In the genomic region with DNA sequence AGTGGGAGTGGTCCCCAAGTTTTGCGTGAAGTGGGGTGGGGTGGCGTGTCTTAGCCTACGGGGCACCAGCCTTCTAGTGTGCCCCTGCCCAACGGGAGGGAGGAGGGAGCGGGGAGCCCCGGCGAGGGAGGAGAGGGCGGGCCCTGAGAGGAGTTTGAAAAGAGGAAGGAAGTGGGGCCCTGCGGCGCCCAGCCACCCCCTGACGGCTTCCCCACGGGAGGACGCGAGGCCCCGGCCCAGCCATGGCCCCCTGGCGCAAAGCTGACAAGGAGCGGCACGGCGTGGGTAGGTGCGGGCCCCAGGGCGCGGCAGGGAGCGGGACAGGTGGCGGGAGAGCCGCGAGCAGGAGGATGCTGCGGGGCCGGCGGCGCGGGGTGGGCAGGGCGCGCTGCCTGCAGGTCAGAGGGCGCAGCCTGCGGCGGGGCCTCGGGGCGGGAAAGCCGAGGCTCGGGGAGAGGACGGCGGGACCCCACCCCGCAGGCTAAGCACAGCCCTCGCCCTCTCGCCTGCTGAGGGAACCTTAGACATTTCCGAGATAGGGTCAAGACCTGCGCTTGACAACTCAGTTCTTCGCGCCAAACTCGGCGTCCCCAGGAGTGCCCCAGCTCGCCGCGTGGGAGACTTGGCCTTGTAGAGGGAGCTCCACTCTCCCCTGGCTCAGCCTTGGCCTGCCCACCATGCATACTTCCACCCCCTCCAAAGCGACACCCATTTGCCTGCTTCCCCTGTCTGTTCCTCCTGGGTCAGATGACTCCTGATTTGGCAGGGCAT, we compare ENCODE assay signal across 8 cellular contexts. TPM values are rescaled to one million over a fixed set of nuclear protein-coding genes. Genes with fewer than 3 reads are reported as not detected.
DNase-seq lines count a peak whose midpoint lies in the region; ATAC-seq and TF ChIP-seq lines count a peak whose summit lies in the region.

Gene DOCK2, plus strand, starts transcription at position 191 of the 771 bp plus-strand sequence. Its CDS starts 52 bp downstream, at position 243.

- no peak within 1 kb of the TSS; the same call in 1 of the 2 replicates for H3K14ac ChIP-seq in H9 (ENCODE audit: insufficient read depth, low read length)

- H3K27me3 ChIP-seq in H9 (ENCODE audit: insufficient read depth, low read length) (no peaks in the 10 kb centered on the region), PC-9 (ENCODE audit: insufficient read depth, low read depth) (no peaks in the 10 kb centered on the region)

- no peaks in the 10 kb centered on the region for H3K9me2 ChIP-seq in PC-9 (ENCODE audit: insufficient read depth)

- H2AFZ ChIP-seq in H9 (ENCODE audit: low read length) (no peak within 1 kb of the TSS), PC-9 (no peak within 1 kb of the TSS)

- H3K18ac ChIP-seq in H9 (ENCODE audit: insufficient read length, low read depth, low read length), result no peak within 1 kb of the TSS

- H3K4me1 Mint-ChIP-seq in H9, result peaks cover 18 to 27% of the 10 kb centered on the region in 2 experiments

- H2BK12ac ChIP-seq in H9 (ENCODE audit: insufficient read length, low read depth, low read length), result no peak within 1 kb of the TSS

- no peak within 1 kb of the TSS for H2AK5ac ChIP-seq in H9 (ENCODE audit: insufficient read length, low read length)

- H3K36me3 ChIP-seq in PC-9 (ENCODE audit: low read depth), result no peaks in the 10 kb centered on the region

- BruUV-seq in PC-9 (replicated peaks; lab: Mats Ljungman, UMichigan), result no TSS peak

- TF ChIP-seq CTCF in GM10266 (IDR thresholded peaks at IDR 0.05; ENCODE audit: control insufficient read depth, insufficient read depth, low read depth, missing control alignments) (no peak), H9 (conservative IDR thresholded peaks at IDR 0.05) (no peak), PC-9 (conservative IDR thresholded peaks at IDR 0.05) (no peak)

- no peak within 1 kb of the TSS for H4K91ac ChIP-seq in H9 (ENCODE audit: insufficient read length, low read depth, low read length)

- H3K4me3 Mint-ChIP-seq in H9, result peak within 1 kb of the TSS; percentile 74 to 86

- WGBS in H9 (ENCODE audit: extremely low coverage, insufficient read length, low lambda C conversion rate), result no CpG with 5 or more reads among the region's 55 CpGs

- CTCF ChIA-PET in PC-9 (lab: Charles Lee), result no interaction called here

- DNase-seq in GM10266 (ENCODE audit: extremely low spot score), result peak; percentile 85
- DNase-seq in H9, result peak; percentile 50
- DNase-seq in NOMO-1 treated with DMSO at 0.1 percent for 48 hours (lab: John Stamatoyannopoulos, UW; ENCODE audit: unreplicated experiment), result peak; percentile 91
- DNase-seq in activated T-helper 1 cell treated with anti-CD3 and anti-CD28 coated beads, Interleukin-2, amount 50 U/mL, for 16 hours (ENCODE audit: low read depth in 1 of 2, low spot score in 1 of 2), result peak; percentile 32 to 44
- DNase-seq in left cardiac atrium, result peak; percentile 63
- no peak for DNase-seq in PC-9
- DNase-seq in inferior parietal cortex (ENCODE audit: extremely low spot score), result no peak

- H4K5ac ChIP-seq in H9 (ENCODE audit: insufficient read length, low read depth, low read length), result no peak within 1 kb of the TSS

- no peak within 1 kb of the TSS for H2BK5ac ChIP-seq in H9 (ENCODE audit: insufficient read length, low read length)

- H3K9me3 ChIP-seq in H9 (ENCODE audit: control insufficient read depth, low read depth, low read length) (no peaks in the 10 kb centered on the region), PC-9 (ENCODE audit: insufficient read depth, low read depth) (no peaks in the 10 kb centered on the region)

- ATAC-seq in left cardiac atrium, result peak; percentile 85 to 89

- H3K4me2 ChIP-seq in H9 (ENCODE audit: insufficient read depth, insufficient read length, low read length), result peak within 1 kb of the TSS; percentile 49
- no peak within 1 kb of the TSS for H3K4me2 ChIP-seq in PC-9

- no peaks in the 10 kb centered on the region for H3F3A ChIP-seq in PC-9 (ENCODE audit: insufficient read depth, low read depth)

- peaks cover 12 to 13% of the 10 kb centered on the region in 2 experiments; a peak in 4 of 5 replicates for H3K9me3 Mint-ChIP-seq in H9

- peak within 1 kb of the TSS; percentile 70 for H3K9ac ChIP-seq in H9 (ENCODE audit: extremely low read depth, insufficient read length, low read length)

- H3K4me1 ChIP-seq in H9 (ENCODE audit: insufficient read depth, low read length), result no peaks in the 10 kb centered on the region; the same call in 1 of the 2 replicates
- peaks cover 11% of the 10 kb centered on the region; the same call in 1 of the 2 replicates for H3K4me1 ChIP-seq in PC-9 (replicated peaks; ENCODE audit: insufficient read depth)

- no peak within 1 kb of the TSS for H3K4ac ChIP-seq in H9 (ENCODE audit: low read depth, low read length)

- H3K27ac Mint-ChIP-seq in H9, result no peak within 1 kb of the TSS; a peak in 1 of 7 replicates

- H4K20me1 ChIP-seq in H9 (ENCODE audit: control insufficient read depth, insufficient read depth, insufficient read length) (no peaks in the 10 kb centered on the region), PC-9 (ENCODE audit: insufficient read depth) (no peaks in the 10 kb centered on the region)

- POLR2A ChIA-PET in PC-9 (lab: Charles Lee; ENCODE audit: unreplicated experiment), result no interaction called here

- H2BK15ac ChIP-seq in H9 (ENCODE audit: low read depth, low read length), result no peak within 1 kb of the TSS

- H3K79me2 ChIP-seq in H9 (ENCODE audit: insufficient read depth, low read length) (no peaks in the 10 kb centered on the region), PC-9 (ENCODE audit: low read depth) (no peaks in the 10 kb centered on the region)

- peaks cover 1 to 12% (median 10%) of the 10 kb centered on the region in 3 experiments; a peak in 5 of 7 replicates for H3K36me3 Mint-ChIP-seq in H9 (ENCODE audit: insufficient read depth in 1 of 3, low read depth in 3 of 3)

- H2BK120ac ChIP-seq in H9 (ENCODE audit: low read depth, low read length, poor library complexity, severe bottlenecking), result no peak within 1 kb of the TSS

- intact Hi-C loops in left cardiac atrium (cut with DNase I), result no loop called here
- intact Hi-C loops in PC-9 (cut with micrococcal nuclease; ENCODE audit: unreplicated experiment), result no loop called here

- H2BK20ac ChIP-seq in H9 (ENCODE audit: low read depth, low read length, poor library complexity, severe bottlenecking), result no peak within 1 kb of the TSS

- peaks cover 6% of the 10 kb centered on the region for H3K23me2 ChIP-seq in H9 (ENCODE audit: insufficient read length, low read depth, low read length, poor library complexity, severe bottlenecking)

- no peak within 1 kb of the TSS for H3K56ac ChIP-seq in H9 (ENCODE audit: insufficient read length, low read depth, low read length)

- H3K27ac ChIP-seq in H9 (ENCODE audit: insufficient read length, low read depth, low read length) (no peak within 1 kb of the TSS), skin epidermis (peak within 1 kb of the TSS; percentile 17 to 95 (median 80)), PC-9 (no peak within 1 kb of the TSS)

- H3K23ac ChIP-seq in H9 (ENCODE audit: insufficient read length, low read depth, low read length), result no peak within 1 kb of the TSS

- H3T11ph ChIP-seq in H9 (ENCODE audit: low read length), result no peak within 1 kb of the TSS

- H3K4me3 ChIP-seq in skin epidermis (peak within 1 kb of the TSS; percentile 34 to 54 (median 46)), PC-9 (no peak within 1 kb of the TSS)

- H3K79me1 ChIP-seq in H9 (ENCODE audit: insufficient read depth, low read depth, low read length, poor library complexity, severe bottlenecking), result no peaks in the 10 kb centered on the region

- H3K27me3 Mint-ChIP-seq in H9 (ENCODE audit: low read depth), result peaks cover 33% of the 10 kb centered on the region

- H4K8ac ChIP-seq in H9 (replicated peaks; ENCODE audit: insufficient read length, low read depth, low read length), result no peak within 1 kb of the TSS

RNA-seq across cellular contexts. Expression of gene DOCK2, which starts in this region (rescaled TPM):
- 7.8 and 8.3 TPM in 2 replicates for total RNA-seq in H9 (2021)
- 10 to 100 TPM; 12.1 to 17.2 TPM for total RNA-seq in left cardiac atrium
- total RNA-seq in PC-9 (2021), result 0.18 and 0.41 TPM in 2 replicates

Comparison
In these comparisons a context has a peak if more than half of its experiments do, and no peak if none do; other contexts are left out.
1. DNase-seq: peak in GM10266 (single experiment), H9 (single experiment), NOMO-1 treated with DMSO at 0.1 percent for 48 hours (single experiment), activated T-helper 1 cell treated with anti-CD3 and anti-CD28 coated beads, Interleukin-2, amount 50 U/mL, for 16 hours (2 of 2) and left cardiac atrium (single experiment); none in PC-9 (0 of 2) and inferior parietal cortex (single experiment).
2. H3K27ac ChIP-seq: peak in skin epidermis (21 of 21); none in H9 (single experiment) and PC-9 (single experiment).